In genomic region chr19:12085074-12085818, GRCh38 we compare ENCODE assay signal across 2 cellular contexts.
TF ChIP-seq lines count a peak whose summit lies in the region.

No MANE protein-coding gene starts in this region.

TF ChIP-seq in IMR-90, 13 proteins besides CTCF, POLR2A, EP300 and RAD21:
- TF ChIP-seq, protein P1, sequence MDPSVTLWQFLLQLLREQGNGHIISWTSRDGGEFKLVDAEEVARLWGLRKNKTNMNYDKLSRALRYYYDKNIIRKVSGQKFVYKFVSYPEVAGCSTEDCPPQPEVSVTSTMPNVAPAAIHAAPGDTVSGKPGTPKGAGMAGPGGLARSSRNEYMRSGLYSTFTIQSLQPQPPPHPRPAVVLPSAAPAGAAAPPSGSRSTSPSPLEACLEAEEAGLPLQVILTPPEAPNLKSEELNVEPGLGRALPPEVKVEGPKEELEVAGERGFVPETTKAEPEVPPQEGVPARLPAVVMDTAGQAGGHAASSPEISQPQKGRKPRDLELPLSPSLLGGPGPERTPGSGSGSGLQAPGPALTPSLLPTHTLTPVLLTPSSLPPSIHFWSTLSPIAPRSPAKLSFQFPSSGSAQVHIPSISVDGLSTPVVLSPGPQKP (IDR thresholded peaks at IDR 0.05; ENCODE audit: borderline replicate concordance, low read depth, low read length), result no peak
- TF ChIP-seq MAFK (IDR thresholded peaks at IDR 0.05; ENCODE audit: low read depth, low read length), result peak; percentile 49; the same call in 1 of the 2 replicates

TF ChIP-seq in K562, 482 proteins besides CTCF, POLR2A, EP300 and RAD21:
- TF ChIP-seq MAFK (IDR thresholded peaks at IDR 0.05; ENCODE audit: low read length), result peak; percentile 19; the same call in 1 of the 2 replicates
- peak; percentile 69 for TF ChIP-seq ZNF316 (IDR thresholded peaks at IDR 0.05)
- no peak for TF ChIP-seq EGR1 (conservative IDR thresholded peaks at IDR 0.05)
- TF ChIP-seq CAMTA2 (CRISPR knock-in tag; conservative IDR thresholded peaks at IDR 0.05), result no peak
- peak; percentile 35; the same call in 1 of the 2 replicates for TF ChIP-seq MAFG (tag; conservative IDR thresholded peaks at IDR 0.05)
- TF ChIP-seq C11orf30 (IDR thresholded peaks at IDR 0.05; ENCODE audit: low read depth), result peak; percentile 22; the same call in 1 of the 2 replicates
